Comparison of ENCODE assay signal across 8 cellular contexts in the genomic region with DNA sequence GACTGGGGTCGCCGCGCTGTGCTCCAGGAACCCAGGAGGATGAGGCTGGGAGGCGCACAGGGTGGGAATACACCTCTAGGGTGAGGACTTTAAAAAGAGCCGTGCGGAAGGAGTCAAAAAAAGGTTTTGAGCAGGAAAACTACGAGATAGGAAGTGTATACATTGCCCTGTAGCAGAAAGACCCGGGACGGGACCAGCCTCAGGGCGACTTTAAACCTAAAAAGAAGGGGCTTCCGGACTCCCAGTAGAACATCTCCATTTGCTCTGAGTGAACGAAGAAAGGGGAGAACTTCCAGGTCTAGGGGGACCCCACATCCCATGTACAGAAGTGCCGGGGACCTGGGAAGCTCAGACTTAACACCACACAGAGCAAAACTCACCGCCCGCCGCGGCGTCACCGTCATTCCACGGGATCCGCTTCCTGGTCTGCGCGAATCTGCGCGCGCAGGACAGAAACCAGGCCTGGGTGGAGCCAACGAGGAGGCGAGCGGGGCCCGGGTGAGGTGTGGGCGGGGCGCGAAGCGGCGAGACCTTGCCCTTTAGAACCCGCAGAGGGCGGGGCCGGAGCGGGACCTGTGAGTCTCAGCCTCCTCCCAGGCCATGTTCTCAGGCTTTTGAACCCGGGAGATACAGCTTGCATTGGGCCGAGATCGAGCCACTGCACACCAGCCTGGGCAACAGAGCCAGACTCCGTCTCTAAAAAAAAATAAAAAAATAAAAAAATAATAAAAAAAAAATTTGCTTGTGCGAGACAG. TPM values are rescaled to one million over a fixed set of nuclear protein-coding genes. Genes with fewer than 3 reads are reported as not detected.
DNase-seq lines count a peak whose midpoint lies in the region; ATAC-seq, FAIRE-seq and TF ChIP-seq lines count a peak whose summit lies in the region.
"Not testable (repeated sequence)": the region's sequence is repeated elsewhere in the genome, so short reads cannot be mapped to it uniquely, and the experiment has no call there.

Gene ZNF28 (minus strand): TSS at position 428 of the 755 bp plus-strand sequence. CDS start 3,675 bp downstream, outside the sequence.

- peak; percentile 98 for ATAC-seq in GM23338
- peak; percentile 100 for ATAC-seq in SK-N-SH treated with all-trans-retinoic acid at 6 μM for 48 hours
- peak; percentile 100 for ATAC-seq in stimulated activated memory B cell treated with anti-CD40 and anti-IgM and Interleukin-4, amounts not matched to agents 10 μg/mL and 1 μg/mL and 100 μg/mL, for 72 hours

- not testable (repeated sequence) for H3K9me2 ChIP-seq in GM23338 (ENCODE audit: insufficient read depth); Karpas-422 (replicated peaks; ENCODE audit: insufficient read depth, low read length); neural cell (ENCODE audit: insufficient read depth, low read length)

- TF ChIP-seq EP300 in neural cell (conservative IDR thresholded peaks at IDR 0.05; ENCODE audit: poor library complexity, severe bottlenecking), result not testable (repeated sequence)

- H3K4me3 Mint-ChIP-seq in GM23338, result peak within 1 kb of the TSS; percentile 96
- peak within 1 kb of the TSS; percentile 90 for H3K4me3 Mint-ChIP-seq in stimulated activated memory B cell treated with anti-CD40 and anti-IgM and Interleukin-4, amounts not matched to agents 10 μg/mL and 1 μg/mL and 100 μg/mL, for 72 hours

- not testable (repeated sequence) for H3K79me2 ChIP-seq in GM23338 (replicated peaks; ENCODE audit: insufficient read depth); neural cell (replicated peaks; ENCODE audit: insufficient read depth, low read length)
- peaks cover 33% of the 10 kb centered on the region for H3K79me2 ChIP-seq in Karpas-422 (ENCODE audit: low read length)

- H2AFZ ChIP-seq in GM23338 (0 out of 2 replicates have a peak within 1 kb of the TSS, but pooled peaks have one; percentile 66), Karpas-422 (ENCODE audit: low read length) (peak within 1 kb of the TSS; percentile 83; the same call in 1 of the 2 replicates), neural cell (ENCODE audit: low read depth, low read length) (peak within 1 kb of the TSS; percentile 27)

- not testable (repeated sequence) for TF ChIP-seq RAD21 in neural cell (conservative IDR thresholded peaks at IDR 0.05)

- not testable (repeated sequence) for H3F3A ChIP-seq in GM23338 (replicated peaks; ENCODE audit: low read depth); neural cell (ENCODE audit: insufficient read depth, low read length, poor library complexity, severe bottlenecking)

- peak within 1 kb of the TSS; percentile 91 for H3K4me2 ChIP-seq in GM23338
- peak within 1 kb of the TSS; percentile 80 for H3K4me2 ChIP-seq in Karpas-422 (ENCODE audit: low read depth, low read length, poor library complexity, severe bottlenecking)
- peak within 1 kb of the TSS; percentile 19 for H3K4me2 ChIP-seq in neural cell (ENCODE audit: low read length)

- not testable (repeated sequence) for H3K4me1 Mint-ChIP-seq in GM23338
- peaks cover 25% of the 10 kb centered on the region for H3K4me1 Mint-ChIP-seq in stimulated activated memory B cell treated with anti-CD40 and anti-IgM and Interleukin-4, amounts not matched to agents 10 μg/mL and 1 μg/mL and 100 μg/mL, for 72 hours

- H3K27me3 ChIP-seq in GM23338 (ENCODE audit: insufficient read depth); Karpas-422 (ENCODE audit: low read length); neural cell (ENCODE audit: insufficient read depth, low read depth, low read length): not testable (repeated sequence)

- H3K27ac ChIP-seq in GM23338 (ENCODE audit: low read depth); Karpas-422 (ENCODE audit: low read length); neural cell (ENCODE audit: low read length): not testable (repeated sequence)

- not testable (repeated sequence) for H4K20me1 ChIP-seq in GM23338 (replicated peaks; ENCODE audit: insufficient read depth); Karpas-422 (ENCODE audit: insufficient read depth, low read depth, low read length); neural cell (ENCODE audit: insufficient read depth)

- DNase-seq in Daoy (ENCODE audit: low read depth) (peak; percentile 62), GM23338 (ENCODE audit: low spot score) (peak; percentile 68), Karpas-422 (peak; percentile 87), frontal cortex (ENCODE audit: low spot score in 2 of 2) (peak in 1 of 2 donors; percentile 55)
- DNase-seq in activated naive CD4-positive, alpha-beta T cell treated with Interleukin-2 at 50 U/mL for 16 hours, result peak; percentile 68

- H3K36me3 Mint-ChIP-seq in GM23338 (ENCODE audit: low read depth), result peaks cover 14% of the 10 kb centered on the region
- H3K36me3 Mint-ChIP-seq in stimulated activated memory B cell treated with anti-CD40 and anti-IgM and Interleukin-4, amounts not matched to agents 10 μg/mL and 1 μg/mL and 100 μg/mL, for 72 hours, result peaks cover 32% of the 10 kb centered on the region

- H3K4me1 ChIP-seq in GM23338 (ENCODE audit: insufficient read depth); Karpas-422 (ENCODE audit: low read length): not testable (repeated sequence)

- H3K9ac ChIP-seq in Karpas-422 (ENCODE audit: low read length) (peak within 1 kb of the TSS; percentile 75), neural cell (ENCODE audit: low read length) (peak within 1 kb of the TSS; percentile 42)

- H3K36me3 ChIP-seq in GM23338 (ENCODE audit: insufficient read depth); neural cell (ENCODE audit: insufficient read depth, low read length): not testable (repeated sequence)
- peaks cover 18% of the 10 kb centered on the region for H3K36me3 ChIP-seq in Karpas-422 (ENCODE audit: insufficient read depth, low read length)

- FAIRE-seq in frontal cortex (lab: Jason Lieb, UNC), result not testable (repeated sequence)

- not testable (repeated sequence) for H3K27ac Mint-ChIP-seq in GM23338
- H3K27ac Mint-ChIP-seq in stimulated activated memory B cell treated with anti-CD40 and anti-IgM and Interleukin-4, amounts not matched to agents 10 μg/mL and 1 μg/mL and 100 μg/mL, for 72 hours, result peak within 1 kb of the TSS; percentile 76

- TF ChIP-seq CTCF in GM23338 (conservative IDR thresholded peaks at IDR 0.05; ENCODE audit: low read depth in 2 of 2); neural cell (IDR thresholded peaks at IDR 0.05; ENCODE audit: poor library complexity, severe bottlenecking): not testable (repeated sequence)

- H3K4me3 ChIP-seq in GM23338 (peak within 1 kb of the TSS; percentile 89), Karpas-422 (ENCODE audit: low read length) (peak within 1 kb of the TSS; percentile 74), neural cell (ENCODE audit: low read length) (peak within 1 kb of the TSS; percentile 65)

- H3K27me3 Mint-ChIP-seq in GM23338 (ENCODE audit: insufficient read depth, low read depth, poor library complexity), result peaks cover 22% of the 10 kb centered on the region
- not testable (repeated sequence) for H3K27me3 Mint-ChIP-seq in stimulated activated memory B cell treated with anti-CD40 and anti-IgM and Interleukin-4, amounts not matched to agents 10 μg/mL and 1 μg/mL and 100 μg/mL, for 72 hours

- not testable (repeated sequence) for H3K9me3 ChIP-seq in Karpas-422 (ENCODE audit: low read length); neural cell (ENCODE audit: low read length)

- not testable (repeated sequence) for H3K9me3 Mint-ChIP-seq in GM23338; stimulated activated memory B cell treated with anti-CD40 and anti-IgM and Interleukin-4, amounts not matched to agents 10 μg/mL and 1 μg/mL and 100 μg/mL, for 72 hours

TF ChIP-seq in GM23338, 12 proteins besides CTCF, POLR2A, EP300 and RAD21:
- peak; percentile 48 for TF ChIP-seq POLR2AphosphoS5 (IDR thresholded peaks at IDR 0.05; ENCODE audit: low read depth)
TF ChIP-seq in GM23338: peak in this region for 1; not testable (repeated sequence) for 11.

TF ChIP-seq in neural cell, 6 proteins besides CTCF, POLR2A, EP300 and RAD21:
- TF ChIP-seq MXI1 (conservative IDR thresholded peaks at IDR 0.05; ENCODE audit: poor library complexity, severe bottlenecking), result peak; percentile 38

RNA-seq across cellular contexts. Expression of gene ZNF28, which starts in this region (rescaled TPM):
- 21.8 and 24.6 TPM in 2 replicates for total RNA-seq in Daoy (2014; rRNA removed; shearing (Covaris generic))
- total RNA-seq in GM23338 (2014; rRNA removed; shearing (Covaris generic)), result 31.0 and 42.0 TPM in 2 replicates
- polyA plus RNA-seq in GM23338 (2016; fragmentation: Nextera tagmentation; extraction: Ambion mirVana) (6.7 and 12.5 TPM in 2 replicates), neural cell (10.0 and 15.4 TPM in 2 replicates)
- total RNA-seq in Karpas-422 (2014; rRNA removed; shearing (Covaris generic); ENCODE audit: low replicate concordance), result 36.2 and 66.7 TPM in 2 replicates
- total RNA-seq in frontal cortex, result 36.3 TPM
- 37.0 and 38.4 TPM in 2 replicates for polyA minus RNA-seq in neural cell

Comparison
In these comparisons a context has a peak if more than half of its experiments do, and no peak if none do; other contexts are left out.
1. H2AFZ ChIP-seq: peak in every context shown above with its lines; median percentile 83 in Karpas-422; 66 in GM23338; 27 in neural cell.
2. H3K4me2 ChIP-seq: peak in every context shown above with its lines; median percentile 91 in GM23338; 80 in Karpas-422; 19 in neural cell.